Comparison of ENCODE assay signal across 38 cellular contexts in genomic region chr2:208139447-208139846, GRCh38. TPM values are rescaled to one million over a fixed set of nuclear protein-coding genes. Genes with fewer than 3 reads are reported as not detected.
"Had no signal": no experiment of that assay in that cellular context is flagged by ENCODE, and none has a peak within 500 bp of the region (broad histone marks: within the 10 kb centered on the region; RNA-seq: fewer than 3 reads in every experiment).

No MANE protein-coding gene starts in this region.

- H3K4me3 ChIP-seq: coronary artery, esophagus muscularis mucosa, gastroesophageal sphincter, heart left ventricle, hepatocyte, left lung, pancreas, smooth muscle cell, stomach, tibial artery had no signal

- H3K79me2 ChIP-seq: hepatocyte had no signal

- H3K4me1 ChIP-seq: heart left ventricle, left lung, tibial artery had no signal

- H3K27ac ChIP-seq: coronary artery, esophagus muscularis mucosa, foreskin keratinocyte, gastroesophageal sphincter, heart left ventricle, hepatocyte, left lung, pancreas, stomach, tibial artery had no signal

- ATAC-seq: gastroesophageal sphincter; heart left ventricle; left cardiac atrium; left lung; naive thymus-derived CD8-positive, alpha-beta T cell; pancreas; sciatic nerve had no signal

- H2AFZ ChIP-seq: hepatocyte had no signal

- H3K27ac Mint-ChIP-seq: naive thymus-derived CD8-positive, alpha-beta T cell; nephron progenitor cell; progenitor cell of endocrine pancreas; type B pancreatic cell had no signal

- H3K9me3 ChIP-seq: esophagus muscularis mucosa, gastroesophageal sphincter, heart left ventricle, pancreas, stomach, tibial artery had no signal

- H3K27me3 ChIP-seq: esophagus muscularis mucosa, foreskin keratinocyte, gastroesophageal sphincter, heart left ventricle, hepatocyte, left lung, pancreas, stomach had no signal

- FAIRE-seq: endothelial cell of umbilical vein, islet of Langerhans, pancreas had no signal

- H3K4me3 Mint-ChIP-seq: naive thymus-derived CD8-positive, alpha-beta T cell; nephron progenitor cell; type B pancreatic cell had no signal

- H3K36me3 Mint-ChIP-seq: naive thymus-derived CD8-positive, alpha-beta T cell; type B pancreatic cell had no signal

- H3K36me3 ChIP-seq: esophagus muscularis mucosa, gastroesophageal sphincter, heart left ventricle, left lung, pancreas, stomach, tibial artery had no signal

- DNase-seq: dermis blood vessel endothelial cell; effector memory CD4-positive, alpha-beta T cell; heart left ventricle; left cardiac atrium; left lung; mesendoderm; midbrain; naive thymus-derived CD8-positive, alpha-beta T cell; nephron progenitor cell; occipital lobe; pancreas; stimulated activated CD4-positive, alpha-beta T cell treated with anti-CD3 and anti-CD28 coated beads, Interleukin-12 subunit alpha, Interleukin-12 subunit beta, amount 100 ng/mL, for 4 hours; stimulated activated CD4-positive, alpha-beta T cell treated with anti-CD3 and anti-CD28 coated beads, Interleukin-1b, Interleukin-23, amount 100 ng/mL, for 48 hours; stimulated activated CD4-positive, alpha-beta T cell treated with anti-CD3 and anti-CD28 coated beads, Interleukin-4, amount 100 ng/mL, for 1 hour; stimulated activated CD8-positive, alpha-beta memory T cell treated with anti-CD3 and anti-CD28 coated beads, Interleukin-4, amount 100 ng/mL, for 48 hours; stimulated activated naive CD4-positive, alpha-beta T cell treated with Interleukin-2 at 50 U/mL for 16 hours; stomach; tibial artery had no signal

- H3K4me2 ChIP-seq: hepatocyte, smooth muscle cell had no signal

RNA-seq across cellular contexts. Expression of gene CRYGB, which starts 6.5 kb away (rescaled TPM):
- total RNA-seq: dermis blood vessel endothelial cell; endothelial cell of umbilical vein; epithelial cell of proximal tubule; esophagus muscularis mucosa; fibroblast of lung; foreskin keratinocyte; gastroesophageal sphincter; heart left ventricle; hepatocyte; kidney epithelial cell; left cardiac atrium; left lung; lower leg skin; lung microvascular endothelial cell; mucosa of gallbladder; naive thymus-derived CD8-positive, alpha-beta T cell; occipital lobe; pancreas; progenitor cell of endocrine pancreas; sciatic nerve; smooth muscle cell; stomach; subcutaneous adipose tissue; temporal lobe; urinary bladder had no signal
- polyA plus RNA-seq: endothelial cell of umbilical vein; fibroblast of lung; foreskin keratinocyte; heart left ventricle; hepatocyte; naive thymus-derived CD8-positive, alpha-beta T cell; pancreas; smooth muscle cell; stomach; urinary bladder had no signal

RNA-seq across cellular contexts. Expression of gene CRYGC, which starts 9.8 kb away (rescaled TPM):
- total RNA-seq: dermis blood vessel endothelial cell; endothelial cell of umbilical vein; epithelial cell of proximal tubule; esophagus muscularis mucosa; fibroblast of lung; foreskin keratinocyte; gastroesophageal sphincter; heart left ventricle; hepatocyte; kidney epithelial cell; left cardiac atrium; left lung; lower leg skin; lung microvascular endothelial cell; mucosa of gallbladder; naive thymus-derived CD8-positive, alpha-beta T cell; occipital lobe; pancreas; progenitor cell of endocrine pancreas; sciatic nerve; smooth muscle cell; stomach; subcutaneous adipose tissue; temporal lobe; urinary bladder had no signal
- polyA plus RNA-seq: endothelial cell of umbilical vein; fibroblast of lung; heart left ventricle; naive thymus-derived CD8-positive, alpha-beta T cell; pancreas; smooth muscle cell; stomach; urinary bladder had no signal

RNA-seq across cellular contexts. Expression of gene CRYGD, which starts 15.1 kb away (rescaled TPM):
- total RNA-seq: dermis blood vessel endothelial cell; endothelial cell of umbilical vein; epithelial cell of proximal tubule; esophagus muscularis mucosa; fibroblast of lung; foreskin keratinocyte; gastroesophageal sphincter; heart left ventricle; hepatocyte; kidney epithelial cell; left cardiac atrium; left lung; lower leg skin; lung microvascular endothelial cell; mucosa of gallbladder; naive thymus-derived CD8-positive, alpha-beta T cell; pancreas; progenitor cell of endocrine pancreas; sciatic nerve; smooth muscle cell; stomach; subcutaneous adipose tissue had no signal
- polyA plus RNA-seq: endothelial cell of umbilical vein; fibroblast of lung; foreskin keratinocyte; heart left ventricle; naive thymus-derived CD8-positive, alpha-beta T cell; smooth muscle cell; stomach; urinary bladder had no signal

RNA-seq across cellular contexts. Expression of gene CRYGA, which starts 23.9 kb away (rescaled TPM):
- total RNA-seq: dermis blood vessel endothelial cell; endothelial cell of umbilical vein; epithelial cell of proximal tubule; esophagus muscularis mucosa; fibroblast of lung; foreskin keratinocyte; gastroesophageal sphincter; heart left ventricle; hepatocyte; kidney epithelial cell; left cardiac atrium; left lung; lower leg skin; lung microvascular endothelial cell; mucosa of gallbladder; naive thymus-derived CD8-positive, alpha-beta T cell; occipital lobe; pancreas; progenitor cell of endocrine pancreas; sciatic nerve; smooth muscle cell; stomach; subcutaneous adipose tissue; temporal lobe; urinary bladder had no signal
- polyA plus RNA-seq: endothelial cell of umbilical vein; fibroblast of lung; foreskin keratinocyte; heart left ventricle; hepatocyte; naive thymus-derived CD8-positive, alpha-beta T cell; pancreas; smooth muscle cell; stomach; urinary bladder had no signal

RNA-seq across cellular contexts. Expression of gene C2orf80, which starts 50.4 kb away (rescaled TPM):
- total RNA-seq: dermis blood vessel endothelial cell; endothelial cell of umbilical vein; epithelial cell of proximal tubule; esophagus muscularis mucosa; fibroblast of lung; foreskin keratinocyte; gastroesophageal sphincter; heart left ventricle; hepatocyte; kidney epithelial cell; left cardiac atrium; left lung; lower leg skin; lung microvascular endothelial cell; mucosa of gallbladder; naive thymus-derived CD8-positive, alpha-beta T cell; pancreas; progenitor cell of endocrine pancreas; sciatic nerve; smooth muscle cell; stomach; subcutaneous adipose tissue had no signal
- polyA plus RNA-seq: endothelial cell of umbilical vein; fibroblast of lung; foreskin keratinocyte; heart left ventricle; hepatocyte; naive thymus-derived CD8-positive, alpha-beta T cell; pancreas; smooth muscle cell; stomach; urinary bladder had no signal
